26 cellular contexts compared by ENCODE assay signal in the genomic region with DNA sequence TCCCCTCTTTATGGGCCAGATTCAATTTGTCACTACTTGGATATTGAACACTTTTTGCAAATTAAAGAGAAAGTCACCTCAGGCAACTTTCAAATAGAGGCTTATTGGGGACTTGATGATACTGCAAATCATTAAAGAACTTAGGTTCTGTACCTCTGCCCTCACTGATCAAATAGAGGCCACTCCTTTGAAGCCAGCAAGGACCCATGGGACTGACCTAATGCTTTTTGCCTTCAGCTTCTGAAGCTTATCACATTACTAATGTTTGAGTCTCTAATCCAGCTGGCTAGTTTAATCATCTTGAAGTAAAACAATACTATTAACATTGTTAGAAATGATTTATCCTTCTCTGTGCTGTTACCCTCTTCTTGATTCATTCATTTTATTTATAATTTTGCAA.
DNase-seq lines count a peak whose midpoint lies in the region; ATAC-seq lines count a peak whose summit lies in the region.
"Had no signal": no experiment of that assay in that cellular context is flagged by ENCODE, and none has a peak within 500 bp of the region (broad histone marks: within the 10 kb centered on the region; RNA-seq: fewer than 3 reads in every experiment).

No MANE protein-coding gene starts in this region.

- H3K9me3 Mint-ChIP-seq in central memory CD8-positive, alpha-beta T cell, result no peaks in the 10 kb centered on the region
- H3K9me3 Mint-ChIP-seq in naive thymus-derived CD4-positive, alpha-beta T cell, result peaks cover 0 to 10% (median 0%) of the 10 kb centered on the region in 11 donors
- H3K9me3 Mint-ChIP-seq: CD8-positive, alpha-beta T cell had no signal

- CTCF ChIA-PET in naive thymus-derived CD4-positive, alpha-beta T cell (lab: Charles Lee), result interaction anchor here (0.6 to 0.7 kb wide), 2 partner anchors 14 to 137 kb away, joined by 3 to 6 read pairs; no protein-coding TSS in a partner anchor

- DNase-seq in NCI-H69 (lab: John Stamatoyannopoulos, UW) (peak; percentile 39), NCI-H82 treated with DMSO at 0.1 percent for 48 hours (lab: John Stamatoyannopoulos, UW; ENCODE audit: unreplicated experiment) (peak; percentile 41)
- no peak for DNase-seq in central memory CD8-positive, alpha-beta T cell (ENCODE audit: low spot score in 2 of 2)
- DNase-seq in naive thymus-derived CD4-positive, alpha-beta T cell, result no peak
- DNase-seq in activated CD4-positive, alpha-beta T cell treated with anti-CD3 and anti-CD28 coated beads for 48 hours, result no peak
- DNase-seq: CD8-positive, alpha-beta T cell; DMS 273 treated with DMSO at 0.1 percent for 48 hours; DMS79; EL; GDM1; IMR-90; KG1; MM.1S; NCI-H1694; NCI-H2029 treated with DMSO at 0.1 percent for 48 hours; NCI-H2171; NCI-H226; NCI-H510A; SHP77 had no signal

- intact Hi-C loops in naive thymus-derived CD4-positive, alpha-beta T cell (cut with micrococcal nuclease), result loop anchor here in 1 of 2 donors (2.0 kb wide), 1 partner anchor 13 kb away; no protein-coding TSS in a partner anchor

- H3K36me3 Mint-ChIP-seq in central memory CD8-positive, alpha-beta T cell (ENCODE audit: insufficient read depth), result peaks cover 2% of the 10 kb centered on the region
- H3K36me3 Mint-ChIP-seq in naive thymus-derived CD4-positive, alpha-beta T cell, result peaks cover 0 to 3% (median 0%) of the 10 kb centered on the region in 5 donors
- H3K36me3 Mint-ChIP-seq: CD8-positive, alpha-beta T cell had no signal

- no peak overlapping the region for H3K27ac ChIP-seq in naive thymus-derived CD4-positive, alpha-beta T cell (ENCODE audit: low read depth, low read length)
- H3K27ac ChIP-seq: C4-2B, RWPE1 had no signal

- no peaks in the 10 kb centered on the region for H3K36me3 ChIP-seq in naive thymus-derived CD4-positive, alpha-beta T cell (ENCODE audit: control insufficient read depth in 2 of 3, insufficient read depth in 3 of 3, low read length in 3 of 3)

- no peaks in the 10 kb centered on the region for H3K9me3 ChIP-seq in naive thymus-derived CD4-positive, alpha-beta T cell (ENCODE audit: control insufficient read depth in 2 of 3, low read length in 3 of 3)

- peak overlapping the region; percentile 49 for H3K4me3 Mint-ChIP-seq in central memory CD8-positive, alpha-beta T cell
- H3K4me3 Mint-ChIP-seq in naive thymus-derived CD4-positive, alpha-beta T cell, result peak overlapping the region in 6 of 10 donors; percentile 7 to 73 (median 60)

- no peak for ATAC-seq in central memory CD8-positive, alpha-beta T cell (replicated peaks; ENCODE audit: extremely low read depth, poor library complexity, severe bottlenecking)
- ATAC-seq in naive thymus-derived CD4-positive, alpha-beta T cell, result no peak
- ATAC-seq in GM18868 (IDR thresholded peaks at IDR 0.05; ENCODE audit: unreplicated experiment) (no peak), GM21825 (IDR thresholded peaks at IDR 0.05; ENCODE audit: unreplicated experiment) (no peak)
- ATAC-seq: CD8-positive, alpha-beta T cell; GM12878; HCT116; Panc1 had no signal

- H3K4me1 ChIP-seq in naive thymus-derived CD4-positive, alpha-beta T cell (ENCODE audit: control insufficient read depth in 2 of 2, insufficient read depth in 2 of 2, low read length in 2 of 2), result no peaks in the 10 kb centered on the region

- H3K27me3 ChIP-seq in naive thymus-derived CD4-positive, alpha-beta T cell (ENCODE audit: control insufficient read depth in 2 of 2, insufficient read depth in 2 of 2, low read length in 2 of 2), result no peaks in the 10 kb centered on the region

- POLR2A ChIA-PET in naive thymus-derived CD4-positive, alpha-beta T cell (lab: Charles Lee), result interaction anchor here (0.6 kb wide), 1 partner anchor 73 kb away, joined by 3 read pairs; no protein-coding TSS in a partner anchor

- no peak overlapping the region for H3K4me3 ChIP-seq in naive thymus-derived CD4-positive, alpha-beta T cell (ENCODE audit: low read length)
- H3K4me3 ChIP-seq: GM12878 had no signal

- H3K27me3 Mint-ChIP-seq in central memory CD8-positive, alpha-beta T cell, result peaks cover 53% of the 10 kb centered on the region
- peaks cover 3 to 28% (median 8%) of the 10 kb centered on the region in 5 donors for H3K27me3 Mint-ChIP-seq in naive thymus-derived CD4-positive, alpha-beta T cell

- no peak overlapping the region for H3K27ac Mint-ChIP-seq in central memory CD8-positive, alpha-beta T cell (ENCODE audit: low read depth)
- peak overlapping the region in 1 of 9 donors; percentile 82 for H3K27ac Mint-ChIP-seq in naive thymus-derived CD4-positive, alpha-beta T cell
- H3K27ac Mint-ChIP-seq: CD8-positive, alpha-beta T cell had no signal

- peaks cover 12% of the 10 kb centered on the region for H3K4me1 Mint-ChIP-seq in central memory CD8-positive, alpha-beta T cell
- H3K4me1 Mint-ChIP-seq in naive thymus-derived CD4-positive, alpha-beta T cell, result peaks cover 5 to 17% (median 11%) of the 10 kb centered on the region in 7 donors

Comparison
In these comparisons a context has a peak if more than half of its experiments do, and no peak if none do; other contexts are left out.
1. DNase-seq: peak in NCI-H69 (single experiment) and NCI-H82 treated with DMSO at 0.1 percent for 48 hours (single experiment); none in central memory CD8-positive, alpha-beta T cell (0 of 2), naive thymus-derived CD4-positive, alpha-beta T cell (0 of 9) and activated CD4-positive, alpha-beta T cell treated with anti-CD3 and anti-CD28 coated beads for 48 hours (single experiment).